ENCODE assay signal across 28 cellular contexts in the genomic region with DNA sequence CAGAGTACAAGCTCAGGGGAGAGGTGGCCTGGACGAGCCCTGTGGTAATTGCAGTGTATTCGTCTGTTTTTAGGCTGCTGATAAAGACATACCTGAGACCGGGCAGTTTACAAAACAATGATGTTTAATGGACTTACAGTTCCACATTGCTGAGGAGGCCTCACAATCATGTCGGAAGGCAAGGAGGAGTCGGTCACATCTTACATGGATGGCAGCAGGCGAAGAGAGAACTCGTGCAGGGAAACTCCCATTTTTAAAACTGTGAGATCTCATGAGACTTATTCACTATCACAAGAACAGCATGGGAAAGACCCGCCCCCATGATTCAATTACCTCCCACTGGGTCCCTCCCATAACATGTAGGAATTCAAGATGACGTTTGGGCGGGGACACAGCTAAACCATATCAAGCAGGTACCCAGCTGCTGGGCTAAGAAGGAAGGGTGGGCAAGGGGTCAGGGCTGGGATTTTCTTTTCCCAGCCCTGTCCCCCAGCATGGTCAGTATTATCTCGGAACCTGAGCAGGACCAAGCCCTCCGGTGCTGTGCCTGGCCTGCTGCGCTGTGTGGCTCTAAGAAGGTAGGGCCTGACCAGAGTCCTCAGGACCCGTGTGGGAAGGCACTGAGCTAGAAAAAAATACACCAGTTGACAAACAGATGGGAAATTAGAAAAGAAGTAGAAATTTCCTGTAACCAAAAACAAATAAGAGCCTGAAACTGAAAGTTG.
DNase-seq lines count a peak whose midpoint lies in the region; ATAC-seq and TF ChIP-seq lines count a peak whose summit lies in the region.
"Had no signal": no experiment of that assay in that cellular context is flagged by ENCODE, and none has a peak within 500 bp of the region (broad histone marks: within the 10 kb centered on the region; RNA-seq: fewer than 3 reads in every experiment).

No MANE protein-coding gene starts in this region.

- H2AFZ ChIP-seq in smooth muscle cell (ENCODE audit: low read depth), result no peak overlapping the region

- no peaks in the 10 kb centered on the region for H3F3A ChIP-seq in smooth muscle cell (ENCODE audit: low read depth)

- H3K9me3 ChIP-seq in AG04450 (ENCODE audit: control insufficient read depth, insufficient read depth, low read length) (peaks cover 9% of the 10 kb centered on the region), liver (ENCODE audit: control insufficient read depth in 4 of 4, low read length in 3 of 4) (no peaks in the 10 kb centered on the region), smooth muscle cell (replicated peaks; ENCODE audit: low read depth) (no peaks in the 10 kb centered on the region), uterus (no peaks in the 10 kb centered on the region)
- H3K9me3 ChIP-seq: BE2C, gastrocnemius medialis, Peyer's patch, SJCRH30 had no signal

- H3K9me3 Mint-ChIP-seq in immature natural killer cell, result no peaks in the 10 kb centered on the region
- H3K9me3 Mint-ChIP-seq: activated naive CD4-positive, alpha-beta T cell treated with anti-CD3 and anti-CD28 coated beads for 36 hours; effector memory CD8-positive, alpha-beta T cell; stimulated activated effector memory CD8-positive, alpha-beta T cell treated with anti-CD3 and anti-CD28 coated beads, Interleukin-12 subunit alpha, Interleukin-12 subunit beta, amount 100 ng/mL, for 72 hours had no signal

- H3K27ac ChIP-seq in AG04450 (ENCODE audit: low read depth, low read length) (peak overlapping the region; percentile 21), brain microvascular endothelial cell (peak overlapping the region; percentile 34), liver (ENCODE audit: low read depth in 1 of 2, low read length in 2 of 2) (peak overlapping the region; percentile 78 to 92), smooth muscle cell (ENCODE audit: low read depth) (peak overlapping the region; percentile 89), uterus (peak overlapping the region in 1 of 2 donors; percentile 68)
- H3K27ac ChIP-seq: SJCRH30 had no signal

- no peaks in the 10 kb centered on the region for H3K4me1 Mint-ChIP-seq in immature natural killer cell
- H3K4me1 Mint-ChIP-seq: CD8-positive, alpha-beta memory T cell; nephron; stimulated activated effector memory CD8-positive, alpha-beta T cell treated with anti-CD3 and anti-CD28 coated beads, Interleukin-12 subunit alpha, Interleukin-12 subunit beta, amount 100 ng/mL, for 72 hours had no signal

- ATAC-seq in HG02763 (IDR thresholded peaks at IDR 0.05; ENCODE audit: unreplicated experiment), result no peak
- ATAC-seq: effector memory CD8-positive, alpha-beta T cell; left lobe of liver had no signal

- H3K36me3 Mint-ChIP-seq in immature natural killer cell, result no peaks in the 10 kb centered on the region
- H3K36me3 Mint-ChIP-seq: stimulated activated effector memory CD8-positive, alpha-beta T cell treated with anti-CD3 and anti-CD28 coated beads, Interleukin-12 subunit alpha, Interleukin-12 subunit beta, amount 100 ng/mL, for 72 hours had no signal

- H3K27me3 ChIP-seq in AG04450 (ENCODE audit: control insufficient read depth, insufficient read depth, low read length) (no peaks in the 10 kb centered on the region), brain microvascular endothelial cell (replicated peaks) (no peaks in the 10 kb centered on the region), liver (ENCODE audit: control insufficient read depth in 4 of 4, insufficient read depth in 4 of 4, low read length in 3 of 4) (no peaks in the 10 kb centered on the region), smooth muscle cell (ENCODE audit: low read depth) (no peaks in the 10 kb centered on the region), uterus (no peaks in the 10 kb centered on the region)
- H3K27me3 ChIP-seq: BE2C, gastrocnemius medialis, Peyer's patch, SJCRH30 had no signal

- H3K4me1 ChIP-seq in liver (ENCODE audit: control insufficient read depth in 4 of 4, insufficient read depth in 4 of 4, low read length in 3 of 4), result peaks cover 8 to 60% (median 45%) of the 10 kb centered on the region in 4 donors
- no peaks in the 10 kb centered on the region for H3K4me1 ChIP-seq in smooth muscle cell (ENCODE audit: low read depth)
- no peaks in the 10 kb centered on the region for H3K4me1 ChIP-seq in uterus
- H3K4me1 ChIP-seq: BE2C, gastrocnemius medialis, Peyer's patch, SJCRH30 had no signal

- no peak overlapping the region for H3K27ac Mint-ChIP-seq in immature natural killer cell
- H3K27ac Mint-ChIP-seq: activated naive CD4-positive, alpha-beta T cell treated with anti-CD3 and anti-CD28 coated beads for 36 hours; CD8-positive, alpha-beta memory T cell; effector memory CD8-positive, alpha-beta T cell; nephron; stimulated activated effector memory CD8-positive, alpha-beta T cell treated with anti-CD3 and anti-CD28 coated beads, Interleukin-12 subunit alpha, Interleukin-12 subunit beta, amount 100 ng/mL, for 72 hours had no signal

- in situ Hi-C loops in brain microvascular endothelial cell (cut with HindIII; ENCODE audit: low pct_ligation_motif_present, low sequenced_read_pairs), result no loop called here

- CTCF ChIA-PET in AG04450 (lab: Charles Lee), result interaction anchor here (0.6 to 2.6 kb wide), 4 partner anchors 8 to 328 kb away, joined by 3 to 9 read pairs (median 6); no protein-coding TSS in a partner anchor

- intact Hi-C loops in uterus (cut with DNase I; ENCODE audit: low total_unique reads), result no loop called here

- H3K9ac ChIP-seq in liver (ENCODE audit: low read depth in 1 of 2, low read length in 2 of 2) (no peak overlapping the region), smooth muscle cell (ENCODE audit: low read depth) (peak overlapping the region; percentile 49)

- no peaks in the 10 kb centered on the region for H3K79me2 ChIP-seq in smooth muscle cell (ENCODE audit: low read depth)

- H3K36me3 ChIP-seq in brain microvascular endothelial cell (replicated peaks) (no peaks in the 10 kb centered on the region), liver (ENCODE audit: control insufficient read depth in 4 of 4, insufficient read depth in 3 of 4, low read depth in 1 of 4, low read length in 3 of 4) (no peaks in the 10 kb centered on the region), smooth muscle cell (ENCODE audit: low read depth) (no peaks in the 10 kb centered on the region), uterus (no peaks in the 10 kb centered on the region)
- H3K36me3 ChIP-seq: BE2C, gastrocnemius medialis, Peyer's patch, SJCRH30 had no signal

- H3K4me3 ChIP-seq in AG04450 (ENCODE audit: low read depth, low read length) (no peak overlapping the region), brain microvascular endothelial cell (ENCODE audit: low read depth, low read length) (no peak overlapping the region), liver (ENCODE audit: low read depth in 1 of 3, low read length in 3 of 3) (no peak overlapping the region), smooth muscle cell (no peak overlapping the region), uterus (no peak overlapping the region)
- H3K4me3 ChIP-seq: gastrocnemius medialis, Peyer's patch, SJCRH30 had no signal

- WGBS in liver, result 88% methylated on average over 14 of the region's 14 CpGs
- 84% methylated on average over 14 of the region's 14 CpGs for WGBS in smooth muscle cell (ENCODE audit: low lambda C conversion rate)

- POLR2A ChIA-PET in AG04450 (lab: Yijun Ruan, JAX), result no interaction called here

- no peak overlapping the region for H3K4me2 ChIP-seq in smooth muscle cell

- no peak for TF ChIP-seq RAD21 in liver (IDR thresholded peaks at IDR 0.05)

- peaks cover 3 to 16% (median 8%) of the 10 kb centered on the region in 3 donors for H3K27me3 Mint-ChIP-seq in immature natural killer cell (ENCODE audit: low read depth in 3 of 3)

- no peak for TF ChIP-seq CTCF in AG04450 (IDR thresholded peaks at IDR 0.05; ENCODE audit: low read depth, low read length)
- no peak for TF ChIP-seq CTCF in brain microvascular endothelial cell (IDR thresholded peaks at IDR 0.05; ENCODE audit: low read depth, low read length, missing control alignments)
- no peak for TF ChIP-seq CTCF in liver (IDR thresholded peaks at IDR 0.05; ENCODE audit: low read depth, low read length, missing input control)
- no peak for TF ChIP-seq CTCF in smooth muscle cell (IDR thresholded peaks at IDR 0.05; ENCODE audit: borderline replicate concordance, insufficient read depth, poor library complexity, severe bottlenecking)
- no peak for TF ChIP-seq CTCF in uterus (IDR thresholded peaks at IDR 0.05)

- no peak overlapping the region for H3K4me3 Mint-ChIP-seq in immature natural killer cell
- H3K4me3 Mint-ChIP-seq: activated naive CD4-positive, alpha-beta T cell treated with anti-CD3 and anti-CD28 coated beads for 36 hours; CD8-positive, alpha-beta memory T cell; effector memory CD8-positive, alpha-beta T cell; nephron; stimulated activated effector memory CD8-positive, alpha-beta T cell treated with anti-CD3 and anti-CD28 coated beads, Interleukin-12 subunit alpha, Interleukin-12 subunit beta, amount 100 ng/mL, for 72 hours had no signal

- no peaks in the 10 kb centered on the region for H4K20me1 ChIP-seq in smooth muscle cell (ENCODE audit: low read depth)

- DNase-seq in AG04450 (ENCODE audit: low read depth, low spot score) (no peak), brain microvascular endothelial cell (peak; percentile 22), smooth muscle cell (lab: John Stamatoyannopoulos, UW; ENCODE audit: unreplicated experiment) (no peak), immature natural killer cell (no peak), NCI-H1105 treated with DMSO at 0.1 percent for 48 hours (lab: John Stamatoyannopoulos, UW) (no peak), uterus (no peak)
- DNase-seq: activated CD4-positive, alpha-beta T cell treated with anti-CD3 and anti-CD28 coated beads, Interleukin-2, amount 50 U/mL, for 4 hours; activated naive CD4-positive, alpha-beta T cell treated with anti-CD3 and anti-CD28 coated beads for 36 hours; amniotic stem cell; BE2C; CD8-positive, alpha-beta memory T cell; DMS 273 treated with DMSO at 0.1 percent for 48 hours; effector memory CD8-positive, alpha-beta T cell; gastrocnemius medialis; H7; hypothalamus; NCI-H1105; NCI-H1930; NCI-H69; SJCRH30; stimulated activated CD4-positive, alpha-beta T cell treated with anti-CD3 and anti-CD28 coated beads, Interleukin-12 subunit alpha, Interleukin-12 subunit beta, amount 100 ng/mL, for 4 hours; stimulated activated CD4-positive, alpha-beta T cell treated with anti-CD3 and anti-CD28 coated beads, Interleukin-4, amount 100 ng/mL, for 24 hours had no signal

- TF ChIP-seq POLR2A in uterus (IDR thresholded peaks at IDR 0.05), result no peak

TF ChIP-seq in liver, 16 proteins besides CTCF, POLR2A, EP300 and RAD21:
- TF ChIP-seq TAF1 (conservative IDR thresholded peaks at IDR 0.05) (no peak), NR2F2 (IDR thresholded peaks at IDR 0.05) (no peak), FOXA1 (IDR thresholded peaks at IDR 0.05) (no peak), JUND (IDR thresholded peaks at IDR 0.05) (no peak)
